26 cellular contexts compared by ENCODE assay signal in the genomic region with DNA sequence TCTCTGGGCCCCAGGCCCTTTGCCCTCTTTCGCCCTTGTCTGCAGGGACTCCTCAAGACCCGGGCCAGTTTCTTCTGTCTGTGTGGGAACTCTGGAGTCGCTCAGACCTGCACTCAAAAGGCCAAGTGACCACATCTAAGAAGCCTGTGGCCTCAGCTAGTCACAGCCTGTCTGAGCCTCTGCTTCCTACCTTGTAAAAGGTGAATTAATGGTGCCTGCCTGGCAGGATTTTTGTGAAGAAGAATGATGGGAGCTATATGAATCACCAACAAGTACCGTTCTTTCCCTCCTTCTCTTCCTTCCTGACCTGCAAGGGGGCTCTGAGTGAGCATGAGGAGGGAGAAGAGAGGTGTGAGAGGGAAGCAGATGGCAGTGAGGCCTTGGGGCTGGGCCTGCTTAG. TPM values are rescaled to one million over a fixed set of nuclear protein-coding genes. Genes with fewer than 3 reads are reported as not detected.
DNase-seq lines count a peak whose midpoint lies in the region; ATAC-seq, FAIRE-seq and TF ChIP-seq lines count a peak whose summit lies in the region.
"Had no signal": no experiment of that assay in that cellular context is flagged by ENCODE, and none has a peak within 500 bp of the region (broad histone marks: within the 10 kb centered on the region; RNA-seq: fewer than 3 reads in every experiment).

No MANE protein-coding gene starts in this region.

- no peak overlapping the region for H3K4me3 Mint-ChIP-seq in effector memory CD8-positive, alpha-beta T cell
- H3K4me3 Mint-ChIP-seq: CD4-positive, alpha-beta T cell had no signal

- H3K27ac ChIP-seq in osteoblast (ENCODE audit: low read depth, low read length) = no peak overlapping the region
- H3K27ac ChIP-seq: BLaER1 treated with 17β-estradiol and CSF1 and Interleukin-3, amounts not matched to agents 10 nM and 100 nM; SJCRH30 had no signal

- no peaks in the 10 kb centered on the region for H3K9me3 Mint-ChIP-seq in effector memory CD8-positive, alpha-beta T cell
- H3K9me3 Mint-ChIP-seq: CD4-positive, alpha-beta T cell had no signal

- H3K27me3 ChIP-seq in bronchial epithelial cell (ENCODE audit: control insufficient read depth, insufficient read depth, low read length) (no peaks in the 10 kb centered on the region), osteoblast (ENCODE audit: insufficient read depth, low read length) (no peaks in the 10 kb centered on the region)

- no peak overlapping the region for H3K27ac Mint-ChIP-seq in effector memory CD8-positive, alpha-beta T cell
- H3K27ac Mint-ChIP-seq: CD4-positive, alpha-beta T cell had no signal

- no peaks in the 10 kb centered on the region for H4K20me1 ChIP-seq in osteoblast (ENCODE audit: insufficient read depth, low read length)
- H4K20me1 ChIP-seq: BLaER1 treated with 17β-estradiol and CSF1 and Interleukin-3, amounts not matched to agents 10 nM and 100 nM had no signal

- H3K4me3 ChIP-seq in bronchial epithelial cell (ENCODE audit: low read depth, low read length) = no peak overlapping the region
- H3K4me3 ChIP-seq in osteoblast (ENCODE audit: insufficient read depth, low read length) = no peak overlapping the region
- H3K4me3 ChIP-seq: BLaER1 treated with 17β-estradiol and CSF1 and Interleukin-3, amounts not matched to agents 10 nM and 100 nM; SJCRH30 had no signal

- H3K36me3 Mint-ChIP-seq in effector memory CD8-positive, alpha-beta T cell (ENCODE audit: insufficient read depth) = no peaks in the 10 kb centered on the region

- H3K36me3 ChIP-seq in bronchial epithelial cell (ENCODE audit: control insufficient read depth, insufficient read depth, low read length) = no peaks in the 10 kb centered on the region
- H3K36me3 ChIP-seq in osteoblast (ENCODE audit: insufficient read depth, low read length) = no peaks in the 10 kb centered on the region
- H3K36me3 ChIP-seq: BLaER1 treated with 17β-estradiol and CSF1 and Interleukin-3, amounts not matched to agents 10 nM and 100 nM; SJCRH30 had no signal

- no peak overlapping the region for H3K4me2 ChIP-seq in osteoblast (ENCODE audit: insufficient read depth, low read length)
- H3K4me2 ChIP-seq: BLaER1 treated with 17β-estradiol and CSF1 and Interleukin-3, amounts not matched to agents 10 nM and 100 nM had no signal

- H3K4me1 Mint-ChIP-seq in effector memory CD8-positive, alpha-beta T cell (ENCODE audit: low read depth in 2 of 2) = no peaks in the 10 kb centered on the region

- no peak for ATAC-seq in Right ventricle myocardium superior (ENCODE audit: poor library complexity)
- ATAC-seq in HG03196 (IDR thresholded peaks at IDR 0.05; ENCODE audit: unreplicated experiment) = no peak
- ATAC-seq in effector memory CD8-positive, alpha-beta T cell (replicated peaks) = no peak
- no peak for ATAC-seq in GM21576 (IDR thresholded peaks at IDR 0.05; ENCODE audit: unreplicated experiment)
- ATAC-seq: PC-3 had no signal

- FAIRE-seq in bronchial epithelial cell (lab: Jason Lieb, UNC) = no peak
- FAIRE-seq: A204.1, D721Med had no signal

- H3K4me1 ChIP-seq in osteoblast (ENCODE audit: insufficient read depth, low read length) = no peaks in the 10 kb centered on the region
- H3K4me1 ChIP-seq: SJCRH30 had no signal

- H3K27me3 Mint-ChIP-seq in effector memory CD8-positive, alpha-beta T cell = peaks cover 4 to 29% of the 10 kb centered on the region in 2 donors

- H3K79me2 ChIP-seq in osteoblast (ENCODE audit: insufficient read depth, low read length) = no peaks in the 10 kb centered on the region

- peak; percentile 61 for DNase-seq in cardiac septum (ENCODE audit: low spot score)
- DNase-seq in Right ventricle myocardium superior = no peak
- peak; percentile 21 for DNase-seq in bronchial epithelial cell (ENCODE audit: low read depth)
- peak; percentile 69 for DNase-seq in osteoblast (ENCODE audit: insufficient read length, low spot score, missing footprints)
- no peak for DNase-seq in effector memory CD8-positive, alpha-beta T cell
- DNase-seq: AML-193; CD4-positive, alpha-beta T cell; DMS53; GOT3; HCEC 1CT; KG1; MM.1S; NCI-H1417; NCI-H1694; NCI-H2029 treated with DMSO at 0.1 percent for 48 hours; NCI-H526; NCI-H82; NK-92 treated with Interleukin-12 subunit alpha and Interleukin-12 subunit beta, amount 100 ng/mL, for 24 hours; PC-3; SJCRH30 had no signal

- intact Hi-C loops in cardiac septum (cut with DNase I) = no loop called here
- intact Hi-C loops in Right ventricle myocardium superior (cut with DNase I) = no loop called here

- TF ChIP-seq CTCF in bronchial epithelial cell (IDR thresholded peaks at IDR 0.05; ENCODE audit: insufficient read depth, low read length, severe bottlenecking) (no peak), osteoblast (IDR thresholded peaks at IDR 0.05; ENCODE audit: extremely low read depth, low read depth, low read length) (no peak)

- H3K9me3 ChIP-seq in osteoblast (ENCODE audit: low read depth, low read length) = no peaks in the 10 kb centered on the region
- H3K9me3 ChIP-seq: BLaER1 treated with 17β-estradiol and CSF1 and Interleukin-3, amounts not matched to agents 10 nM and 100 nM; SJCRH30 had no signal

- H2AFZ ChIP-seq in osteoblast (ENCODE audit: low read length) = no peak overlapping the region

RNA-seq across cellular contexts. Expression of a gene that starts 7.5 kb away (rescaled TPM):
- total RNA-seq in cardiac septum (3.9 TPM), Right ventricle myocardium superior (9.9 TPM), bronchial epithelial cell (under 0.01 and 0.51 TPM in 2 replicates), osteoblast (under 0.01 TPM in 1 of 2 replicates, not detected in the other)
- total RNA-seq: SJCRH30 had no signal

RNA-seq across cellular contexts. Expression of a gene that starts 16.4 kb away (rescaled TPM):
- total RNA-seq in cardiac septum (5.8 TPM), Right ventricle myocardium superior (1.9 TPM), bronchial epithelial cell (1.3 and 2.1 TPM in 2 replicates), osteoblast (10.6 and 12.3 TPM in 2 replicates)

RNA-seq across cellular contexts. Expression of a gene that starts 18.9 kb away (rescaled TPM):
- 5.0 TPM for total RNA-seq in cardiac septum
- 13.4 TPM for total RNA-seq in Right ventricle myocardium superior
- total RNA-seq in bronchial epithelial cell = 5.8 and 10.0 TPM in 2 replicates
- 4.0 and 5.0 TPM in 2 replicates for total RNA-seq in osteoblast

RNA-seq across cellular contexts. Expression of a gene that starts 18.9 kb away (rescaled TPM):
- total RNA-seq in cardiac septum (not detected), Right ventricle myocardium superior (0.11 TPM), bronchial epithelial cell (not detected in 2 replicates), osteoblast (under 0.01 and 0.36 TPM in 2 replicates)
- total RNA-seq: CD4-positive, alpha-beta T cell; IMR-90; SJCRH30 had no signal

Comparison
In these comparisons a context has a peak if more than half of its experiments do, and no peak if none do; other contexts are left out.
1. DNase-seq: peak in cardiac septum (single experiment), bronchial epithelial cell (single experiment) and osteoblast (single experiment); none in Right ventricle myocardium superior (single experiment) and effector memory CD8-positive, alpha-beta T cell (0 of 3).